ENCODE assay signal across 8 cellular contexts in the genomic region with DNA sequence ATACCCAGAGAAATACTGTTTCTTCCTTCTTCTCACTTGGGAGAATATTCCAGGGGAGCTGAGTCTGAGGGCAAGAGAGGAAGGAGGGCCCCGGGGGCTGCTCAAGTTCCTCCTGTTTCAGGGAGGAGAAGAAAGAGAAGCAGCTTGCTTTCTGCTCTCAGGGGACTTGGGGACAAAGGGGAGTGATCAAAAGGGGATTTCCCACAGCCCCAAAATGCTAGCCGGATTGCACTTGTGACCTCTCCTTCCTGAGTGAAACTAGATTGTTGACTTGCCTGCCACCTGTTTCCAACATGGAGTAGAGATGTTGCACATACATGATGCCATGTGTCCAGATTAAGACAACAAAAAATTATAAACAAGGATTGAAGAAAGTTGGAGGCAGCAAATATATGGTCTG. TPM values are rescaled to one million over a fixed set of nuclear protein-coding genes. Genes with fewer than 3 reads are reported as not detected.
DNase-seq lines count a peak whose midpoint lies in the region; ATAC-seq and TF ChIP-seq lines count a peak whose summit lies in the region.

No MANE protein-coding gene starts in this region.

- H3K9me3 Mint-ChIP-seq in brain: peaks cover 0 to 2% (median 0%) of the 10 kb centered on the region in 5 experiments
- H3K9me3 Mint-ChIP-seq in type B pancreatic cell: no peaks in the 10 kb centered on the region

- no peak overlapping the region for H3K27ac ChIP-seq in smooth muscle cell (ENCODE audit: low read depth)

- DNase-seq in type B pancreatic cell (ENCODE audit: extremely low spot score, unreplicated experiment) (no peak), NCI-H2081 (lab: John Stamatoyannopoulos, UW) (no peak), iPS-NIHi7 (ENCODE audit: extremely low spot score) (no peak), smooth muscle cell (lab: John Stamatoyannopoulos, UW; ENCODE audit: unreplicated experiment) (no peak)

- peaks cover 44% of the 10 kb centered on the region for H3K4me1 Mint-ChIP-seq in brain
- H3K4me1 Mint-ChIP-seq in type B pancreatic cell (ENCODE audit: unreplicated experiment): peaks cover 59% of the 10 kb centered on the region

- no peaks in the 10 kb centered on the region for H3K79me2 ChIP-seq in Loucy (ENCODE audit: insufficient read depth, low read length)
- no peaks in the 10 kb centered on the region for H3K79me2 ChIP-seq in smooth muscle cell (ENCODE audit: low read depth)

- H3K4me1 ChIP-seq in Loucy (ENCODE audit: insufficient read depth, low read length, poor library complexity, severe bottlenecking) (peaks cover 66% of the 10 kb centered on the region), smooth muscle cell (ENCODE audit: low read depth) (no peaks in the 10 kb centered on the region)

- H3K36me3 ChIP-seq in Loucy (ENCODE audit: insufficient read depth, low read length): no peaks in the 10 kb centered on the region
- no peaks in the 10 kb centered on the region for H3K36me3 ChIP-seq in smooth muscle cell (ENCODE audit: low read depth)

- H3K4me3 ChIP-seq in Loucy (ENCODE audit: low read length, poor library complexity, severe bottlenecking) (no peak overlapping the region), smooth muscle cell (no peak overlapping the region)

- TF ChIP-seq CTCF in Loucy (conservative IDR thresholded peaks at IDR 0.05; ENCODE audit: low read length) (no peak), brain (conservative IDR thresholded peaks at IDR 0.05) (no peak), type B pancreatic cell (conservative IDR thresholded peaks at IDR 0.05) (no peak), smooth muscle cell (IDR thresholded peaks at IDR 0.05; ENCODE audit: borderline replicate concordance, insufficient read depth, poor library complexity, severe bottlenecking) (no peak)

- no peak overlapping the region for H3K4me3 Mint-ChIP-seq in brain
- H3K4me3 Mint-ChIP-seq in type B pancreatic cell: no peak overlapping the region

- H3F3A ChIP-seq in Loucy (ENCODE audit: low read depth) (no peaks in the 10 kb centered on the region), smooth muscle cell (ENCODE audit: low read depth) (peaks cover 3% of the 10 kb centered on the region)

- peak overlapping the region; percentile 22 for H3K9ac ChIP-seq in Loucy (ENCODE audit: low read depth, low read length, poor library complexity, severe bottlenecking)
- H3K9ac ChIP-seq in smooth muscle cell (ENCODE audit: low read depth): no peak overlapping the region

- peak overlapping the region; percentile 31 for H3K4me2 ChIP-seq in Loucy (ENCODE audit: low read depth, low read length, poor library complexity, severe bottlenecking)
- no peak overlapping the region for H3K4me2 ChIP-seq in smooth muscle cell

- 89% methylated on average over 2 of the region's 2 CpGs for WGBS in smooth muscle cell (ENCODE audit: low lambda C conversion rate)

- H3K27me3 ChIP-seq in Loucy (ENCODE audit: insufficient read depth, low read length, poor library complexity, severe bottlenecking) (no peaks in the 10 kb centered on the region), smooth muscle cell (ENCODE audit: low read depth) (no peaks in the 10 kb centered on the region)

- H2AFZ ChIP-seq in Loucy (ENCODE audit: low read length) (no peak overlapping the region), smooth muscle cell (ENCODE audit: low read depth) (no peak overlapping the region)

- peaks cover 3% of the 10 kb centered on the region for H3K27me3 Mint-ChIP-seq in brain
- no peaks in the 10 kb centered on the region for H3K27me3 Mint-ChIP-seq in type B pancreatic cell

- no peaks in the 10 kb centered on the region for H4K20me1 ChIP-seq in Loucy (ENCODE audit: insufficient read depth, low read length, poor library complexity, severe bottlenecking)
- H4K20me1 ChIP-seq in smooth muscle cell (ENCODE audit: low read depth): no peaks in the 10 kb centered on the region

- ATAC-seq in GM18520 (IDR thresholded peaks at IDR 0.05; ENCODE audit: unreplicated experiment): peak; percentile 66
- peak; percentile 80 for ATAC-seq in GM21717 (IDR thresholded peaks at IDR 0.05; ENCODE audit: unreplicated experiment)

- H3K36me3 Mint-ChIP-seq in brain (no peaks in the 10 kb centered on the region), type B pancreatic cell (no peaks in the 10 kb centered on the region)

- no peaks in the 10 kb centered on the region for H3K9me3 ChIP-seq in Loucy (ENCODE audit: insufficient read depth, low read depth, low read length)
- no peaks in the 10 kb centered on the region for H3K9me3 ChIP-seq in smooth muscle cell (replicated peaks; ENCODE audit: low read depth)

- H3K9me2 ChIP-seq in Loucy (replicated peaks; ENCODE audit: low read depth, low read length): no peaks in the 10 kb centered on the region

- peak overlapping the region in 3 of 5 experiments; percentile 22 to 57 (median 40) for H3K27ac Mint-ChIP-seq in brain
- peak overlapping the region; percentile 30 for H3K27ac Mint-ChIP-seq in type B pancreatic cell

RNA-seq across cellular contexts. Expression of gene PDCD4, which starts 28.7 kb away (rescaled TPM):
- 37.4 TPM for polyA plus RNA-seq in brain (ENCODE audit: insufficient read depth, low read depth, low replicate concordance)
- total RNA-seq in type B pancreatic cell (ENCODE audit: low replicate concordance): 122 and 145 TPM in 2 replicates
- total RNA-seq in smooth muscle cell: 67.0 and 73.5 TPM in 2 replicates
- 124 and 141 TPM in 2 replicates for polyA plus RNA-seq in smooth muscle cell
